ENCODE assay signal across 7 cellular contexts in genomic region chr22:16146101-16146500, GRCh38.
DNase-seq lines count a peak whose midpoint lies in the region; ATAC-seq and TF ChIP-seq lines count a peak whose summit lies in the region.
"Not testable (repeated sequence)": the region's sequence is repeated elsewhere in the genome, so short reads cannot be mapped to it uniquely, and the experiment has no call there.

No MANE protein-coding gene starts in this region.

- POLR2A ChIA-PET in OCI-LY7 (lab: Charles Lee) = not testable (repeated sequence)

- H3K36me3 Mint-ChIP-seq in stimulated activated memory B cell treated with anti-CD40 and anti-IgM and Interleukin-4, amounts not matched to agents 10 μg/mL and 1 μg/mL and 100 μg/mL, for 72 hours = not testable (repeated sequence)

- H3K4me1 ChIP-seq in DND-41 (ENCODE audit: insufficient read depth, low read length); MM.1S (ENCODE audit: low read length): not testable (repeated sequence)
- H3K4me1 ChIP-seq in OCI-LY1 (ENCODE audit: insufficient read depth, low read length, severe bottlenecking) (peaks cover 18% of the 10 kb centered on the region), OCI-LY7 (ENCODE audit: insufficient read depth, low read length, poor library complexity, severe bottlenecking) (peaks cover 33% of the 10 kb centered on the region)

- not testable (repeated sequence) for BruUV-seq in OCI-LY7 (replicated peaks; lab: Mats Ljungman, UMichigan)

- not testable (repeated sequence) for H3K9me2 ChIP-seq in MM.1S (replicated peaks; ENCODE audit: insufficient read depth, low read length); OCI-LY1 (ENCODE audit: low read depth, low read length); OCI-LY7 (ENCODE audit: insufficient read depth, low read length); SU-DHL-6 (replicated peaks; ENCODE audit: insufficient read depth, low read length)

- peak overlapping the region; percentile 67 for H3K27ac Mint-ChIP-seq in stimulated activated memory B cell treated with anti-CD40 and anti-IgM and Interleukin-4, amounts not matched to agents 10 μg/mL and 1 μg/mL and 100 μg/mL, for 72 hours

- H3K27me3 Mint-ChIP-seq in stimulated activated memory B cell treated with anti-CD40 and anti-IgM and Interleukin-4, amounts not matched to agents 10 μg/mL and 1 μg/mL and 100 μg/mL, for 72 hours = not testable (repeated sequence)

- H4K20me1 ChIP-seq in DND-41 (ENCODE audit: insufficient read depth, low read length); MM.1S (ENCODE audit: insufficient read depth, low read length); OCI-LY1 (ENCODE audit: insufficient read depth, low read length); OCI-LY7 (ENCODE audit: insufficient read depth, low read length); SU-DHL-6 (ENCODE audit: low read depth, low read length): not testable (repeated sequence)

- not testable (repeated sequence) for H3K9me3 ChIP-seq in DND-41 (ENCODE audit: insufficient read depth, low read length, severe bottlenecking); MM.1S (replicated peaks; ENCODE audit: insufficient read depth, low read length); OCI-LY1 (ENCODE audit: low read length); OCI-LY7 (ENCODE audit: low read length); SU-DHL-6 (ENCODE audit: insufficient read depth, low read length)

- H3K4me1 Mint-ChIP-seq in stimulated activated memory B cell treated with anti-CD40 and anti-IgM and Interleukin-4, amounts not matched to agents 10 μg/mL and 1 μg/mL and 100 μg/mL, for 72 hours = not testable (repeated sequence)

- not testable (repeated sequence) for H3K27me3 ChIP-seq in DND-41 (ENCODE audit: insufficient read depth, low read length, poor library complexity); MM.1S (replicated peaks; ENCODE audit: insufficient read depth, low read length); OCI-LY1 (ENCODE audit: insufficient read depth, low read length); SU-DHL-6 (ENCODE audit: low read length)

- CTCF ChIA-PET in OCI-LY7 (lab: Charles Lee; ENCODE audit: unreplicated experiment) = not testable (repeated sequence)

- 0 out of 2 replicates have a peak overlapping the region, but pooled peaks have one; percentile 2 for H2AFZ ChIP-seq in DND-41 (ENCODE audit: low read depth, low read length)
- H2AFZ ChIP-seq in MM.1S (ENCODE audit: low read length); OCI-LY1 (ENCODE audit: low read length); OCI-LY7 (ENCODE audit: low read length); SU-DHL-6 (ENCODE audit: low read depth, low read length, severe bottlenecking): not testable (repeated sequence)

- not testable (repeated sequence) for H3K79me2 ChIP-seq in DND-41 (ENCODE audit: insufficient read depth, low read length); MM.1S (ENCODE audit: low read length); OCI-LY1 (ENCODE audit: insufficient read depth, low read length); OCI-LY7 (ENCODE audit: insufficient read depth, low read depth, low read length); SU-DHL-6 (ENCODE audit: insufficient read depth, low read length)

- not testable (repeated sequence) for H3K4me2 ChIP-seq in DND-41 (ENCODE audit: insufficient read depth, low read length); MM.1S (ENCODE audit: low read depth, low read length); OCI-LY1 (ENCODE audit: low read length); SU-DHL-6 (ENCODE audit: low read depth, low read length, poor library complexity, severe bottlenecking)
- H3K4me2 ChIP-seq in OCI-LY7 (ENCODE audit: low read length) = peak overlapping the region; percentile 19; the same call in 1 of the 2 replicates

- not testable (repeated sequence) for TF ChIP-seq CTCF in DND-41 (IDR thresholded peaks at IDR 0.05; ENCODE audit: borderline replicate concordance, extremely low read depth, low read length, poor library complexity, severe bottlenecking); MM.1S (IDR thresholded peaks at IDR 0.05; ENCODE audit: low read length); OCI-LY1 (IDR thresholded peaks at IDR 0.05; ENCODE audit: low read length); OCI-LY7 (conservative IDR thresholded peaks at IDR 0.05; ENCODE audit: low read length); SU-DHL-6 (IDR thresholded peaks at IDR 0.05; ENCODE audit: insufficient read depth, low read length, poor library complexity, severe bottlenecking)

- not testable (repeated sequence) for H3K4me3 Mint-ChIP-seq in stimulated activated memory B cell treated with anti-CD40 and anti-IgM and Interleukin-4, amounts not matched to agents 10 μg/mL and 1 μg/mL and 100 μg/mL, for 72 hours

- not testable (repeated sequence) for H3K4me3 ChIP-seq in DND-41 (ENCODE audit: low read depth in 1 of 2, low read length in 2 of 2); MM.1S (ENCODE audit: low read length); OCI-LY1 (ENCODE audit: low read depth, low read length, poor library complexity, severe bottlenecking); OCI-LY7 (ENCODE audit: low read depth, low read length, poor library complexity, severe bottlenecking); SU-DHL-6 (ENCODE audit: insufficient read depth, low read length, poor library complexity, severe bottlenecking)

- H3F3A ChIP-seq in MM.1S (ENCODE audit: insufficient read depth, low read length); OCI-LY1 (ENCODE audit: insufficient read depth, low read length); SU-DHL-6 (ENCODE audit: insufficient read depth): not testable (repeated sequence)

- H3K36me3 ChIP-seq in DND-41 (ENCODE audit: insufficient read depth, low read length); MM.1S (replicated peaks; ENCODE audit: insufficient read depth, low read length); OCI-LY1 (ENCODE audit: insufficient read depth, low read length); OCI-LY7 (ENCODE audit: insufficient read depth, low read length); SU-DHL-6 (ENCODE audit: low read length): not testable (repeated sequence)

- not testable (repeated sequence) for DNase-seq in DND-41, MM.1S
- DNase-seq in OCI-LY7 (ENCODE audit: low spot score) (peak; percentile 59), kidney tubule cell (ENCODE audit: low spot score) (peak; percentile 60)

- H3K9ac ChIP-seq in DND-41 (ENCODE audit: low read depth, low read length); MM.1S (ENCODE audit: low read length); OCI-LY1 (ENCODE audit: low read length); SU-DHL-6 (ENCODE audit: low read length): not testable (repeated sequence)

- intact Hi-C loops in OCI-LY7 (cut with micrococcal nuclease; ENCODE audit: unreplicated experiment) = not testable (repeated sequence)

- not testable (repeated sequence) for H3K9me3 Mint-ChIP-seq in stimulated activated memory B cell treated with anti-CD40 and anti-IgM and Interleukin-4, amounts not matched to agents 10 μg/mL and 1 μg/mL and 100 μg/mL, for 72 hours

- not testable (repeated sequence) for ATAC-seq in DND-41 (ENCODE audit: insufficient read depth, low read depth); stimulated activated memory B cell treated with anti-CD40 and anti-IgM and Interleukin-4, amounts not matched to agents 10 μg/mL and 1 μg/mL and 100 μg/mL, for 72 hours

- H3K27ac ChIP-seq in DND-41 (ENCODE audit: low read length) = not testable (repeated sequence)
- peak overlapping the region; percentile 73; the same call in 1 of the 2 replicates for H3K27ac ChIP-seq in MM.1S (ENCODE audit: low read length)
- H3K27ac ChIP-seq in OCI-LY1 (ENCODE audit: low read depth, low read length, poor library complexity, severe bottlenecking) = peak overlapping the region; percentile 88
- H3K27ac ChIP-seq in OCI-LY7 (ENCODE audit: low read depth, low read length, poor library complexity, severe bottlenecking) = peak overlapping the region; percentile 93
- peak overlapping the region; percentile 71 for H3K27ac ChIP-seq in SU-DHL-6 (ENCODE audit: low read depth, low read length)
